1 cellular context compared by ENCODE assay signal in genomic region chr11:85866137-85866827, GRCh38.
TF ChIP-seq lines count a peak whose summit lies in the region.

No MANE protein-coding gene starts in this region.

TF ChIP-seq in HepG2, 621 proteins besides CTCF, POLR2A, EP300 and RAD21 (continues in another document):
- no peak for TF ChIP-seq ZFP41 (CRISPR knock-in tag; IDR thresholded peaks at IDR 0.05; ENCODE audit: borderline replicate concordance)
- no peak for TF ChIP-seq CEBPB (IDR thresholded peaks at IDR 0.05; ENCODE audit: borderline replicate concordance, low read depth, low read length)
- no peak for TF ChIP-seq ZNF646 (CRISPR knock-in tag; IDR thresholded peaks at IDR 0.05)
- TF ChIP-seq SYNCRIP (IDR thresholded peaks at IDR 0.05; ENCODE audit: insufficient read depth, low read depth, low read length) = no peak
- TF ChIP-seq ZNF367 (CRISPR knock-in tag; IDR thresholded peaks at IDR 0.05; ENCODE audit: borderline replicate concordance) = no peak
- no peak for TF ChIP-seq ZNF20 (CRISPR knock-in tag; IDR thresholded peaks at IDR 0.05)
- 0 out of 2 replicates have a peak, but pooled peaks have one; percentile 22 for TF ChIP-seq FOSL2 (CRISPR knock-in tag; IDR thresholded peaks at IDR 0.05)
- TF ChIP-seq HNF4A (CRISPR knock-in tag; IDR thresholded peaks at IDR 0.05) = peak; percentile 36; the same call in 1 of the 2 replicates
- TF ChIP-seq ZNF207 (IDR thresholded peaks at IDR 0.05; ENCODE audit: borderline replicate concordance) = no peak
- TF ChIP-seq ZNF24 (IDR thresholded peaks at IDR 0.05) = no peak
- no peak for TF ChIP-seq LBX2 (CRISPR knock-in tag; IDR thresholded peaks at IDR 0.05; ENCODE audit: borderline replicate concordance)
- peak; percentile 63 for TF ChIP-seq POGZ (CRISPR knock-in tag; IDR thresholded peaks at IDR 0.05)
- TF ChIP-seq ZSCAN5A (CRISPR knock-in tag; IDR thresholded peaks at IDR 0.05; ENCODE audit: borderline replicate concordance) = no peak
- no peak for TF ChIP-seq ZNF446 (CRISPR knock-in tag; IDR thresholded peaks at IDR 0.05)
- TF ChIP-seq PAXIP1 (CRISPR knock-in tag; conservative IDR thresholded peaks at IDR 0.05) = peak; percentile 20; the same call in 1 of the 2 replicates
- TF ChIP-seq NFRKB (IDR thresholded peaks at IDR 0.05) = no peak
- no peak for TF ChIP-seq SOX13 (IDR thresholded peaks at IDR 0.05)
- TF ChIP-seq SOX13 (CRISPR knock-in tag; conservative IDR thresholded peaks at IDR 0.05 in 1 of 2, IDR thresholded peaks at IDR 0.05 in 1 of 2) = 0 out of 4 replicates have a peak, but pooled peaks of 1 of the 2 experiments have one; percentile 27
- peak; percentile 32; the same call in 1 of the 2 replicates for TF ChIP-seq ZMYM4 (CRISPR knock-in tag; IDR thresholded peaks at IDR 0.05)
- 0 out of 2 replicates have a peak, but pooled peaks have one; percentile 30 for TF ChIP-seq NR2C2 (CRISPR knock-in tag; IDR thresholded peaks at IDR 0.05; ENCODE audit: borderline replicate concordance)
- TF ChIP-seq ZBED4 (CRISPR knock-in tag; IDR thresholded peaks at IDR 0.05; ENCODE audit: borderline replicate concordance) = no peak
- TF ChIP-seq HES4 (CRISPR knock-in tag; IDR thresholded peaks at IDR 0.05; ENCODE audit: borderline replicate concordance) = no peak
- peak; percentile 28; the same call in 1 of the 2 replicates for TF ChIP-seq CEBPG (CRISPR knock-in tag; IDR thresholded peaks at IDR 0.05)
- no peak for TF ChIP-seq ELF4 (CRISPR knock-in tag; IDR thresholded peaks at IDR 0.05; ENCODE audit: borderline replicate concordance)
- no peak for TF ChIP-seq SAP130 (CRISPR knock-in tag; IDR thresholded peaks at IDR 0.05; ENCODE audit: low read depth)
- no peak for TF ChIP-seq ZNF564 (CRISPR knock-in tag; IDR thresholded peaks at IDR 0.05)
- TF ChIP-seq BCL6 (CRISPR knock-in tag; IDR thresholded peaks at IDR 0.05) = 0 out of 2 replicates have a peak, but pooled peaks have one; percentile 9
- TF ChIP-seq ZNF33A (CRISPR knock-in tag; IDR thresholded peaks at IDR 0.05; ENCODE audit: borderline replicate concordance) = no peak
- TF ChIP-seq ZNF503 (CRISPR knock-in tag; IDR thresholded peaks at IDR 0.05) = no peak
- TF ChIP-seq ARID5B (CRISPR knock-in tag; IDR thresholded peaks at IDR 0.05) = peak; percentile 38; the same call in 1 of the 2 replicates
- no peak for TF ChIP-seq ARHGAP35 (CRISPR knock-in tag; IDR thresholded peaks at IDR 0.05; ENCODE audit: borderline replicate concordance)
- no peak for TF ChIP-seq PHB2 (IDR thresholded peaks at IDR 0.05; ENCODE audit: partially characterized antibody)
- no peak for TF ChIP-seq SP140L (CRISPR knock-in tag; IDR thresholded peaks at IDR 0.05; ENCODE audit: borderline replicate concordance)
- TF ChIP-seq NR2F1 (CRISPR knock-in tag; IDR thresholded peaks at IDR 0.05) = peak; percentile 14 to 15; a peak in 1 of 4 replicates
- no peak for TF ChIP-seq BRCA1 (CRISPR knock-in tag; IDR thresholded peaks at IDR 0.05)
- TF ChIP-seq NCOA1 (CRISPR knock-in tag; IDR thresholded peaks at IDR 0.05) = no peak
- TF ChIP-seq MAX (IDR thresholded peaks at IDR 0.05) = peak; percentile 25; the same call in 1 of the 2 replicates
- TF ChIP-seq RXRB (CRISPR knock-in tag; IDR thresholded peaks at IDR 0.05; ENCODE audit: borderline replicate concordance) = peak; percentile 33; the same call in 1 of the 2 replicates
- no peak for TF ChIP-seq SOX6 (IDR thresholded peaks at IDR 0.05)
- TF ChIP-seq SOX6 (CRISPR knock-in tag; IDR thresholded peaks at IDR 0.05) = peak; percentile 55
